ENCODE assay signal across 2 cellular contexts in genomic region chr12:104187446-104188155, GRCh38.
TF ChIP-seq lines count a peak whose summit lies in the region.

No MANE protein-coding gene starts in this region.

TF ChIP-seq in A549, 52 proteins besides CTCF, POLR2A, EP300 and RAD21 (continued from another document):
- TF ChIP-seq BCL3 (IDR thresholded peaks at IDR 0.05): no peak
- TF ChIP-seq HOXA7 (CRISPR knock-in tag; IDR thresholded peaks at IDR 0.05): no peak
- TF ChIP-seq ZC3H11A (IDR thresholded peaks at IDR 0.05): no peak
- no peak for TF ChIP-seq EHF (CRISPR knock-in tag; IDR thresholded peaks at IDR 0.05)
- no peak for TF ChIP-seq TFCP2L1 (CRISPR knock-in tag; IDR thresholded peaks at IDR 0.05)

TF ChIP-seq in liver, 16 proteins besides CTCF, POLR2A, EP300 and RAD21 (continued from another document):
- TF ChIP-seq JUND (IDR thresholded peaks at IDR 0.05) (peak in 1 of 2 donors; percentile 65), HNF4A (conservative IDR thresholded peaks at IDR 0.05) (peak; percentile 40 to 45), EGR1 (IDR thresholded peaks at IDR 0.05; ENCODE audit: low read depth in 2 of 2) (peak in 1 of 2 donors; percentile 54), TAF1 (conservative IDR thresholded peaks at IDR 0.05) (no peak), REST (IDR thresholded peaks at IDR 0.05) (no peak), RXRA (IDR thresholded peaks at IDR 0.05) (peak; percentile 24 to 54), FOXA1 (IDR thresholded peaks at IDR 0.05) (no peak), ZBTB33 (IDR thresholded peaks at IDR 0.05) (peak; percentile 43), HNF4G (IDR thresholded peaks at IDR 0.05) (no peak), NR2F2 (IDR thresholded peaks at IDR 0.05) (no peak), YY1 (IDR thresholded peaks at IDR 0.05) (peak; percentile 53), MAX (IDR thresholded peaks at IDR 0.05) (no peak), FOXA2 (IDR thresholded peaks at IDR 0.05) (no peak), GABPA (IDR thresholded peaks at IDR 0.05 in 1 of 2, conservative IDR thresholded peaks at IDR 0.05 in 1 of 2) (no peak), SP1 (IDR thresholded peaks at IDR 0.05) (peak; percentile 27)
